In genomic region chr6:111642463-111643158, GRCh38 we compare ENCODE assay signal across 1 cellular context.
TF ChIP-seq lines count a peak whose summit lies in the region.

No MANE protein-coding gene starts in this region.

TF ChIP-seq in K562, 482 proteins besides CTCF, POLR2A, EP300 and RAD21 (continued from another document and continues in another):
- TF ChIP-seq, protein P1, sequence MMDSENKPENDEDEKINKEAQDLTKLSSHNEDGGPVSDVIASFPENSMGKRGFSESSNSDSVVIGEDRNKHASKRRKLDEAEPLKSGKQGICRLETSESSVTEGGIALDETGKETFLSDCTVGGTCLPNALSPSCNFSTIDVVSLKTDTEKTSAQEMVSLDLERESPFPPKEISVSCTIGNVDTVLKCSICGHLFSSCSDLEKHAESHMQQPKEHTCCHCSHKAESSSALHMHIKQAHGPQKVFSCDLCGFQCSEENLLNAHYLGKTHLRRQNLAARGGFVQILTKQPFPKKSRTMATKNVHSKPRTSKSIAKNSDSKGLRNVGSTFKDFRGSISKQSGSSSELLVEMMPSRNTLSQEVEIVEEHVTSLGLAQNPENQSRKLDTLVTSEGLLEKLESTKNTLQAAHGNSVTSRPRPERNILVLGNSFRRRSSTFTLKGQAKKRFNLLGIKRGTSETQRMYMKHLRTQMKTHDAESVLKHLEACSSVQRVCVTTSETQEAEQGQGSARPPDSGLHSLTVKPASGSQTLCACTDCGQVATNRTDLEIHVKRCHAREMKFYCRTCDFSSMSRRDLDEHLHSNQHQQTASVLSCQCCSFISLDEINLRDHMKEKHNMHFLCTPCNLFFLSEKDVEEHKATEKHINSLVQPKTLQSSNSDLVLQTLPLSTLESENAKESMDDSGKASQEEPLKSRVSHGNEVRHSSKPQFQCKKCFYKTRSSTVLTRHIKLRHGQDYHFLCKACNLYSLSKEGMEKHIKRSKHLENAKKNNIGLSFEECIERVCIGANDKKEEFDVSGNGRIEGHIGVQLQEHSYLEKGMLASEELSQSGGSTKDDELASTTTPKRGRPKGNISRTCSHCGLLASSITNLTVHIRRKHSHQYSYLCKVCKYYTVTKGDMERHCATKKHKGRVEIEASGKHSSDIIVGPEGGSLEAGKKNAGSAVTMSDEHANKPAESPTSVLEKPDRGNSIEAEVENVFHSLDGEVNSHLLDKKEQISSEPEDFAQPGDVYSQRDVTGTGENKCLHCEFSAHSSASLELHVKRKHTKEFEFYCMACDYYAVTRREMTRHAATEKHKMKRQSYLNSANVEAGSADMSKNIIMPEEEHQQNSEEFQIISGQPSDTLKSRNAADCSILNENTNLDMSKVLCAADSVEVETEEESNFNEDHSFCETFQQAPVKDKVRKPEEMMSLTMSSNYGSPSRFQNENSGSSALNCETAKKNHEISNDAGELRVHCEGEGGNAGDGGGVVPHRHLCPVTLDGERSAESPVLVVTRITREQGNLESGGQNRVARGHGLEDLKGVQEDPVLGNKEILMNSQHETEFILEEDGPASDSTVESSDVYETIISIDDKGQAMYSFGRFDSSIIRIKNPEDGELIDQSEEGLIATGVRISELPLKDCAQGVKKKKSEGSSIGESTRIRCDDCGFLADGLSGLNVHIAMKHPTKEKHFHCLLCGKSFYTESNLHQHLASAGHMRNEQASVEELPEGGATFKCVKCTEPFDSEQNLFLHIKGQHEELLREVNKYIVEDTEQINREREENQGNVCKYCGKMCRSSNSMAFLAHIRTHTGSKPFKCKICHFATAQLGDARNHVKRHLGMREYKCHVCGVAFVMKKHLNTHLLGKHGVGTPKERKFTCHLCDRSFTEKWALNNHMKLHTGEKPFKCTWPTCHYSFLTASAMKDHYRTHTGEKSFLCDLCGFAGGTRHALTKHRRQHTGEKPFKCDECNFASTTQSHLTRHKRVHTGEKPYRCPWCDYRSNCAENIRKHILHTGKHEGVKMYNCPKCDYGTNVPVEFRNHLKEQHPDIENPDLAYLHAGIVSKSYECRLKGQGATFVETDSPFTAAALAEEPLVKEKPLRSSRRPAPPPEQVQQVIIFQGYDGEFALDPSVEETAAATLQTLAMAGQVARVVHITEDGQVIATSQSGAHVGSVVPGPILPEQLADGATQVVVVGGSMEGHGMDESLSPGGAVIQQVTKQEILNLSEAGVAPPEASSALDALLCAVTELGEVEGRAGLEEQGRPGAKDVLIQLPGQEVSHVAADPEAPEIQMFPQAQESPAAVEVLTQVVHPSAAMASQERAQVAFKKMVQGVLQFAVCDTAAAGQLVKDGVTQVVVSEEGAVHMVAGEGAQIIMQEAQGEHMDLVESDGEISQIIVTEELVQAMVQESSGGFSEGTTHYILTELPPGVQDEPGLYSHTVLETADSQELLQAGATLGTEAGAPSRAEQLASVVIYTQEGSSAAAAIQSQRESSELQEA (IDR thresholded peaks at IDR 0.05; ENCODE audit: low read depth), result no peak
- TF ChIP-seq CC2D1A (IDR thresholded peaks at IDR 0.05) (peak; percentile 64), ZNF318 (IDR thresholded peaks at IDR 0.05; ENCODE audit: borderline replicate concordance in 1 of 2, low read depth in 1 of 2) (no peak), ELF2 (CRISPR knock-in tag; IDR thresholded peaks at IDR 0.05) (no peak), PURB (CRISPR knock-in tag; IDR thresholded peaks at IDR 0.05; ENCODE audit: low read depth) (no peak), RBM34 (IDR thresholded peaks at IDR 0.05; ENCODE audit: borderline replicate concordance, insufficient read depth, low read length) (no peak), ZZZ3 (IDR thresholded peaks at IDR 0.05) (no peak), TFE3 (CRISPR knock-in tag; IDR thresholded peaks at IDR 0.05) (no peak), SNRNP70 (optimal IDR thresholded peaks at IDR 0.05; ENCODE audit: low read depth, low read length) (no peak), SMARCE1 (IDR thresholded peaks at IDR 0.05) (no peak), NR2C2 (CRISPR knock-in tag; IDR thresholded peaks at IDR 0.05) (no peak), NR2C2 (tag; IDR thresholded peaks at IDR 0.05) (no peak), MEIS2 (IDR thresholded peaks at IDR 0.05; ENCODE audit: partially characterized antibody) (no peak), ZNF830 (CRISPR knock-in tag; IDR thresholded peaks at IDR 0.05) (no peak), FIP1L1 (IDR thresholded peaks at IDR 0.05; ENCODE audit: low read depth, low read length, poor library complexity, severe bottlenecking) (no peak), L3MBTL2 (IDR thresholded peaks at IDR 0.05) (0 out of 2 replicates have a peak, but pooled peaks have one; percentile 12), DACH1 (IDR thresholded peaks at IDR 0.05; ENCODE audit: partially characterized antibody) (no peak), ATF1 (CRISPR knock-in tag; IDR thresholded peaks at IDR 0.05) (no peak), ATF1 (tag; IDR thresholded peaks at IDR 0.05) (no peak), FOXJ2 (tag; IDR thresholded peaks at IDR 0.05) (peak; percentile 51; the same call in 1 of the 2 replicates), ZNF224 (CRISPR knock-in tag; IDR thresholded peaks at IDR 0.05) (no peak), PTTG1 (tag; IDR thresholded peaks at IDR 0.05; ENCODE audit: low read depth) (no peak), ZNF12 (CRISPR knock-in tag; IDR thresholded peaks at IDR 0.05) (no peak), NBN (IDR thresholded peaks at IDR 0.05; ENCODE audit: low read depth) (no peak), STAG1 (CRISPR knock-in tag; IDR thresholded peaks at IDR 0.05; ENCODE audit: borderline replicate concordance) (peak; percentile 61; the same call in 1 of the 2 replicates), BRD4 (IDR thresholded peaks at IDR 0.05) (no peak), CHD4 (IDR thresholded peaks at IDR 0.05; ENCODE audit: insufficient read depth, insufficient replicate concordance, low read depth, low read length, poor library complexity, severe bottlenecking) (no peak), MBD2 (IDR thresholded peaks at IDR 0.05; ENCODE audit: borderline replicate concordance, low read depth) (no peak), MAZ (CRISPR knock-in tag; conservative IDR thresholded peaks at IDR 0.05 in 1 of 2, IDR thresholded peaks at IDR 0.05 in 1 of 2) (0 out of 4 replicates have a peak, but pooled peaks of 1 of the 2 experiments have one; percentile 27), BHLHE40 (IDR thresholded peaks at IDR 0.05; ENCODE audit: low read length) (0 out of 2 replicates have a peak, but pooled peaks have one; percentile 19), OTX1 (CRISPR knock-in tag; IDR thresholded peaks at IDR 0.05) (no peak), KLF1 (tag; IDR thresholded peaks at IDR 0.05) (no peak), HEY1 (CRISPR knock-in tag; IDR thresholded peaks at IDR 0.05; ENCODE audit: borderline replicate concordance) (no peak), CTBP1 (IDR thresholded peaks at IDR 0.05; ENCODE audit: borderline replicate concordance) (0 out of 2 replicates have a peak, but pooled peaks have one; percentile 25), ADNP (tag; IDR thresholded peaks at IDR 0.05) (no peak)
- TF ChIP-seq, protein P2, sequence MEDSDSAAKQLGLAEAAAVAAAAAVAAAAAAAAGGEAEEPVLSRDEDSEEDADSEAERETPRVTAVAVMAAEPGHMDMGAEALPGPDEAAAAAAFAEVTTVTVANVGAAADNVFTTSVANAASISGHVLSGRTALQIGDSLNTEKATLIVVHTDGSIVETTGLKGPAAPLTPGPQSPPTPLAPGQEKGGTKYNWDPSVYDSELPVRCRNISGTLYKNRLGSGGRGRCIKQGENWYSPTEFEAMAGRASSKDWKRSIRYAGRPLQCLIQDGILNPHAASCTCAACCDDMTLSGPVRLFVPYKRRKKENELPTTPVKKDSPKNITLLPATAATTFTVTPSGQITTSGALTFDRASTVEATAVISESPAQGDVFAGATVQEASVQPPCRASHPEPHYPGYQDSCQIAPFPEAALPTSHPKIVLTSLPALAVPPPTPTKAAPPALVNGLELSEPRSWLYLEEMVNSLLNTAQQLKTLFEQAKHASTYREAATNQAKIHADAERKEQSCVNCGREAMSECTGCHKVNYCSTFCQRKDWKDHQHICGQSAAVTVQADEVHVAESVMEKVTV (CRISPR knock-in tag; IDR thresholded peaks at IDR 0.05), result peak; percentile 75
- TF ChIP-seq, protein P3, sequence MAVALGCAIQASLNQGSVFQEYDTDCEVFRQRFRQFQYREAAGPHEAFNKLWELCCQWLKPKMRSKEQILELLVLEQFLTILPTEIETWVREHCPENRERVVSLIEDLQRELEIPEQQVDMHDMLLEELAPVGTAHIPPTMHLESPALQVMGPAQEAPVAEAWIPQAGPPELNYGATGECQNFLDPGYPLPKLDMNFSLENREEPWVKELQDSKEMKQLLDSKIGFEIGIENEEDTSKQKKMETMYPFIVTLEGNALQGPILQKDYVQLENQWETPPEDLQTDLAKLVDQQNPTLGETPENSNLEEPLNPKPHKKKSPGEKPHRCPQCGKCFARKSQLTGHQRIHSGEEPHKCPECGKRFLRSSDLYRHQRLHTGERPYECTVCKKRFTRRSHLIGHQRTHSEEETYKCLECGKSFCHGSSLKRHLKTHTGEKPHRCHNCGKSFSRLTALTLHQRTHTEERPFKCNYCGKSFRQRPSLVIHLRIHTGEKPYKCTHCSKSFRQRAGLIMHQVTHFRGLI (CRISPR knock-in tag; IDR thresholded peaks at IDR 0.05), result no peak
- TF ChIP-seq, protein P4, sequence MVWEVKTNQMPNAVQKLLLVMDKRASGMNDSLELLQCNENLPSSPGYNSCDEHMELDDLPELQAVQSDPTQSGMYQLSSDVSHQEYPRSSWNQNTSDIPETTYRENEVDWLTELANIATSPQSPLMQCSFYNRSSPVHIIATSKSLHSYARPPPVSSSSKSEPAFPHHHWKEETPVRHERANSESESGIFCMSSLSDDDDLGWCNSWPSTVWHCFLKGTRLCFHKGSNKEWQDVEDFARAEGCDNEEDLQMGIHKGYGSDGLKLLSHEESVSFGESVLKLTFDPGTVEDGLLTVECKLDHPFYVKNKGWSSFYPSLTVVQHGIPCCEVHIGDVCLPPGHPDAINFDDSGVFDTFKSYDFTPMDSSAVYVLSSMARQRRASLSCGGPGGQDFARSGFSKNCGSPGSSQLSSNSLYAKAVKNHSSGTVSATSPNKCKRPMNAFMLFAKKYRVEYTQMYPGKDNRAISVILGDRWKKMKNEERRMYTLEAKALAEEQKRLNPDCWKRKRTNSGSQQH (CRISPR knock-in tag; IDR thresholded peaks at IDR 0.05), result no peak
